19 cellular contexts compared by ENCODE assay signal in the genomic region with DNA sequence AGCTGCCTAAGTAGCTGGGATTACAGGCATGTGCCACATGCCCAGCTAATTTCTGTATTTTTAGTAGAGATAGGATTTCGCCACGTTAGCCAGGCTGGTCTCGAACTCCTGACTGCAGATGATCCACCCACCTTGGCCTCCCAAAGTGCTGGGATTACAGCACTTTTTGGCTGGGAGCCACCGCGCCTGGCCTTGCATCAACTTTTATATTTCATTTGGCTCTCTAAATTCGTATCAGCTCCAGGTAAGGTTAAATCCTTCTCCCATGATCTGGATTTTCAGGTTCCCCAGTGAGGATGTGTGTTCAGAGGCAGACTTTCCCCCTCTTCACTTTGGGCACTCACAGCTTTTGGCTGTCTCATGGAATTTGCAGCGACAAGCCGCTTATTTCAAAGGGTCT.
"Had no signal": no experiment of that assay in that cellular context is flagged by ENCODE, and none has a peak within 500 bp of the region (broad histone marks: within the 10 kb centered on the region; RNA-seq: fewer than 3 reads in every experiment).

No MANE protein-coding gene starts in this region.

- H3K27ac Mint-ChIP-seq: activated naive CD4-positive, alpha-beta T cell treated with anti-CD3 and anti-CD28 coated beads, Interleukin-2, amount 50 U/mL, for 24 hours; immature natural killer cell; stimulated activated naive B cell treated with anti-CD40 and anti-IgM and Interleukin-4, amounts not matched to agents 10 μg/mL and 1 μg/mL and 100 μg/mL, for 72 hours had no signal

- H3K9me3 ChIP-seq: adrenal gland, esophagus squamous epithelium, spleen, thoracic aorta had no signal

- H3K27me3 Mint-ChIP-seq: activated naive CD4-positive, alpha-beta T cell treated with anti-CD3 and anti-CD28 coated beads, Interleukin-2, amount 50 U/mL, for 24 hours; stimulated activated naive B cell treated with anti-CD40 and anti-IgM and Interleukin-4, amounts not matched to agents 10 μg/mL and 1 μg/mL and 100 μg/mL, for 72 hours had no signal

- H3K4me1 ChIP-seq: spleen had no signal

- H3K4me3 Mint-ChIP-seq: activated naive CD4-positive, alpha-beta T cell treated with anti-CD3 and anti-CD28 coated beads, Interleukin-2, amount 50 U/mL, for 24 hours; immature natural killer cell; nephron; stimulated activated naive B cell treated with anti-CD40 and anti-IgM and Interleukin-4, amounts not matched to agents 10 μg/mL and 1 μg/mL and 100 μg/mL, for 72 hours had no signal

- H3K36me3 ChIP-seq: adrenal gland, thoracic aorta had no signal

- H3K27me3 ChIP-seq: adrenal gland, esophagus squamous epithelium, spleen had no signal

- H3K27ac ChIP-seq: adrenal gland, esophagus squamous epithelium, spleen, thoracic aorta had no signal

- ATAC-seq: stimulated activated naive B cell treated with anti-CD40 and anti-IgM and Interleukin-4, amounts not matched to agents 10 μg/mL and 1 μg/mL and 100 μg/mL, for 72 hours had no signal

- DNase-seq: activated CD4-positive, CD25-positive, alpha-beta regulatory T cell treated with anti-CD3 and anti-CD28 coated beads, Interleukin-2, amount 50 U/mL, for 72 hours; activated CD8-positive, alpha-beta memory T cell treated with anti-CD3 and anti-CD28 coated beads for 24 hours; activated CD8-positive, alpha-beta memory T cell treated with anti-CD3 and anti-CD28 coated beads, Interleukin-2, amount 50 U/mL, for 48 hours; activated effector memory CD4-positive, alpha-beta T cell treated with Interleukin-2 at 50 U/mL for 16 hours; activated T-cell treated with anti-CD3 and anti-CD28 coated beads, Interleukin-2, amount 50 U/mL, for 48 hours; adrenal gland; effector CD8-positive, alpha-beta T cell; esophagus squamous epithelium; immature natural killer cell; occipital lobe; posterior cingulate gyrus; retina; spleen; stimulated activated naive B cell treated with anti-CD40 and anti-IgM and Interleukin-4, amounts not matched to agents 10 μg/mL and 1 μg/mL and 100 μg/mL, for 72 hours; T-helper 1 cell; T1000 had no signal

- H3K4me3 ChIP-seq: adrenal gland, esophagus squamous epithelium, spleen, thoracic aorta had no signal

- H3K9me3 Mint-ChIP-seq: activated naive CD4-positive, alpha-beta T cell treated with anti-CD3 and anti-CD28 coated beads, Interleukin-2, amount 50 U/mL, for 24 hours; immature natural killer cell; nephron; stimulated activated naive B cell treated with anti-CD40 and anti-IgM and Interleukin-4, amounts not matched to agents 10 μg/mL and 1 μg/mL and 100 μg/mL, for 72 hours had no signal
